In genomic region chr1:186775881-186776560, GRCh38 we compare ENCODE assay signal across 24 cellular contexts. TPM values are rescaled to one million over a fixed set of nuclear protein-coding genes. Genes with fewer than 3 reads are reported as not detected.
DNase-seq lines count a peak whose midpoint lies in the region; ATAC-seq and TF ChIP-seq lines count a peak whose summit lies in the region.
"Had no signal": no experiment of that assay in that cellular context is flagged by ENCODE, and none has a peak within 500 bp of the region (broad histone marks: within the 10 kb centered on the region; RNA-seq: fewer than 3 reads in every experiment).

No MANE protein-coding gene starts in this region.

- H3K9me3 ChIP-seq in DND-41 (ENCODE audit: insufficient read depth, low read length, severe bottlenecking), result no peaks in the 10 kb centered on the region
- H3K9me3 ChIP-seq: heart left ventricle, lower lobe of right lung, ovary, thoracic aorta had no signal

- no peaks in the 10 kb centered on the region for H3K36me3 ChIP-seq in DND-41 (ENCODE audit: insufficient read depth, low read length)
- H3K36me3 ChIP-seq: heart left ventricle, lower lobe of right lung, ovary, thoracic aorta had no signal

- no peaks in the 10 kb centered on the region for H3K27me3 ChIP-seq in DND-41 (ENCODE audit: insufficient read depth, low read length, poor library complexity)
- H3K27me3 ChIP-seq: heart left ventricle, ovary had no signal

- no peak overlapping the region for H2AFZ ChIP-seq in DND-41 (ENCODE audit: low read depth, low read length)
- H2AFZ ChIP-seq: GM23248 had no signal

- peaks cover 9% of the 10 kb centered on the region; the same call in 1 of the 2 replicates for H3K4me1 ChIP-seq in DND-41 (ENCODE audit: insufficient read depth, low read length)
- H3K4me1 ChIP-seq: heart left ventricle, lower lobe of right lung had no signal

- H3K27ac ChIP-seq in DND-41 (ENCODE audit: low read length), result no peak overlapping the region
- H3K27ac ChIP-seq: GM23248, heart left ventricle, lower lobe of right lung, ovary, thoracic aorta had no signal

- no peaks in the 10 kb centered on the region for H3K79me2 ChIP-seq in DND-41 (ENCODE audit: insufficient read depth, low read length)

- no peaks in the 10 kb centered on the region for H4K20me1 ChIP-seq in DND-41 (ENCODE audit: insufficient read depth, low read length)

- in situ Hi-C loops in KBM-7 (cut with MboI; ENCODE audit: low pct_unique_long_range_greater_than_20kb, low sequenced_read_pairs), result no loop called here

- ATAC-seq in DND-41 (ENCODE audit: insufficient read depth, low read depth) (peak; percentile 93), GM21447 (IDR thresholded peaks at IDR 0.05; ENCODE audit: unreplicated experiment) (no peak), left lobe of liver (no peak)
- ATAC-seq: CD8-positive, alpha-beta T cell; heart left ventricle; lower lobe of right lung; naive thymus-derived CD8-positive, alpha-beta T cell; right cardiac atrium had no signal

- H3K4me2 ChIP-seq in DND-41 (ENCODE audit: insufficient read depth, low read length), result no peak overlapping the region

- H3K4me3 ChIP-seq in DND-41 (ENCODE audit: low read depth in 1 of 2, low read length in 2 of 2), result no peak overlapping the region
- no peak overlapping the region for H3K4me3 ChIP-seq in epithelial cell of esophagus (ENCODE audit: low read length)
- H3K4me3 ChIP-seq: GM23248, heart left ventricle, lower lobe of right lung, ovary, thoracic aorta had no signal

- no peak overlapping the region for H3K9ac ChIP-seq in DND-41 (ENCODE audit: low read depth, low read length)
- H3K9ac ChIP-seq: GM23248 had no signal

- TF ChIP-seq CTCF in DND-41 (IDR thresholded peaks at IDR 0.05; ENCODE audit: borderline replicate concordance, extremely low read depth, low read length, poor library complexity, severe bottlenecking) (no peak), epithelial cell of esophagus (IDR thresholded peaks at IDR 0.05; ENCODE audit: insufficient read depth, low read depth, low read length, missing control alignments) (no peak)

- DNase-seq in DND-41 (peak; percentile 44), KBM-7 (peak; percentile 81), SIG-M5 (lab: John Stamatoyannopoulos, UW) (peak; percentile 84), epithelial cell of esophagus (ENCODE audit: low read depth) (peak; percentile 57), NCI-H2081 (lab: John Stamatoyannopoulos, UW) (no peak), NCI-H146 treated with DMSO at 0.1 percent for 48 hours (lab: John Stamatoyannopoulos, UW; ENCODE audit: unreplicated experiment) (no peak), left lobe of liver (ENCODE audit: low spot score) (no peak)
- DNase-seq: activated CD4-positive, CD25-positive, alpha-beta regulatory T cell treated with anti-CD3 and anti-CD28 coated beads, Interleukin-2, amount 50 U/mL, for 72 hours; activated naive CD4-positive, alpha-beta T cell treated with anti-CD3 and anti-CD28 coated beads, Interleukin-2, amount 10 ng/mL, durations not matched to agents 7 days and 5 days; activated T-cell treated with anti-CD3 and anti-CD28 coated beads, Interleukin-2, amount 50 U/mL, for 48 hours; CD8-positive, alpha-beta T cell; DMS79 treated with DMSO at 0.1 percent for 48 hours; GM23248; heart left ventricle; lower lobe of right lung; MM.1S; naive thymus-derived CD8-positive, alpha-beta T cell; NCI-H2029; NCI-H524; ovary; right cardiac atrium; SHP77 treated with DMSO at 0.1 percent for 48 hours had no signal

RNA-seq across cellular contexts. Expression of gene PLA2G4A, which starts 52.7 kb away (rescaled TPM):
- 0.63 TPM for total RNA-seq in left lobe of liver
- total RNA-seq: CD8-positive, alpha-beta T cell had no signal

Comparison
In these comparisons a context has a peak if more than half of its experiments do, and no peak if none do; other contexts are left out.
1. DNase-seq: peak in DND-41 (single experiment), KBM-7 (single experiment), SIG-M5 (single experiment) and epithelial cell of esophagus (single experiment); none in NCI-H2081 (0 of 2), NCI-H146 treated with DMSO at 0.1 percent for 48 hours (single experiment) and left lobe of liver (single experiment).